ENCODE assay signal across 11 cellular contexts in genomic region chr2:127486247-127486912, GRCh38. TPM values are rescaled to one million over a fixed set of nuclear protein-coding genes. Genes with fewer than 3 reads are reported as not detected.
DNase-seq lines count a peak whose midpoint lies in the region; ATAC-seq and TF ChIP-seq lines count a peak whose summit lies in the region.
"Had no signal": no experiment of that assay in that cellular context is flagged by ENCODE, and none has a peak within 500 bp of the region (broad histone marks: within the 10 kb centered on the region; RNA-seq: fewer than 3 reads in every experiment).

No MANE protein-coding gene starts in this region.

- TF ChIP-seq CTCF in endothelial cell (IDR thresholded peaks at IDR 0.05; ENCODE audit: unreplicated experiment) (no peak), GM20000 (IDR thresholded peaks at IDR 0.05; ENCODE audit: extremely low read depth, missing control alignments) (no peak)

- peak overlapping the region; percentile 89 for H3K27ac Mint-ChIP-seq in activated T-cell treated with anti-CD3 and anti-CD28 coated beads, Interleukin-2, amount 50 U/mL, for 24 hours
- H3K27ac Mint-ChIP-seq in T-helper 17 cell: peak overlapping the region; percentile 90
- H3K27ac Mint-ChIP-seq in endothelial cell (ENCODE audit: unreplicated experiment): peak overlapping the region; percentile 32

- no peaks in the 10 kb centered on the region for H3K27me3 Mint-ChIP-seq in activated T-cell treated with anti-CD3 and anti-CD28 coated beads, Interleukin-2, amount 50 U/mL, for 24 hours
- H3K27me3 Mint-ChIP-seq in T-helper 17 cell (no peaks in the 10 kb centered on the region), endothelial cell (ENCODE audit: unreplicated experiment) (peaks cover 1% of the 10 kb centered on the region)
- H3K27me3 Mint-ChIP-seq: naive B cell had no signal

- peaks cover 90% of the 10 kb centered on the region for H3K36me3 Mint-ChIP-seq in activated T-cell treated with anti-CD3 and anti-CD28 coated beads, Interleukin-2, amount 50 U/mL, for 24 hours (ENCODE audit: low read depth)
- H3K36me3 Mint-ChIP-seq in T-helper 17 cell (ENCODE audit: low read depth): peaks cover 25% of the 10 kb centered on the region
- peaks cover 45% of the 10 kb centered on the region for H3K36me3 Mint-ChIP-seq in endothelial cell (ENCODE audit: low read depth, unreplicated experiment)

- no peaks in the 10 kb centered on the region for H3K9me3 Mint-ChIP-seq in activated T-cell treated with anti-CD3 and anti-CD28 coated beads, Interleukin-2, amount 50 U/mL, for 24 hours
- no peaks in the 10 kb centered on the region for H3K9me3 Mint-ChIP-seq in endothelial cell (ENCODE audit: unreplicated experiment)
- H3K9me3 Mint-ChIP-seq: naive B cell had no signal

- ATAC-seq in T-helper 17 cell (no peak), HG02938 (IDR thresholded peaks at IDR 0.05; ENCODE audit: unreplicated experiment) (no peak)
- ATAC-seq in stimulated activated naive CD8-positive, alpha-beta T cell treated with anti-CD3 and anti-CD28 coated beads, Interleukin-15, Interleukin-2, amounts not matched to agents 100 U/mL and 50 U/mL, for 24 hours: peak; percentile 47

- no peaks in the 10 kb centered on the region for H3K9me3 ChIP-seq in T-helper 17 cell (ENCODE audit: control insufficient read depth, low read length, poor library complexity, severe bottlenecking)

- DNase-seq in activated T-cell treated with anti-CD3 and anti-CD28 coated beads, Interleukin-2, amount 50 U/mL, for 24 hours: no peak
- no peak for DNase-seq in activated T-cell treated with anti-CD3 and anti-CD28 coated beads, Interleukin-2, amount 50 U/mL, for 48 hours
- no peak for DNase-seq in T-helper 17 cell
- DNase-seq in endothelial cell (ENCODE audit: low spot score): no peak
- DNase-seq in stimulated activated naive CD8-positive, alpha-beta T cell treated with anti-CD3 and anti-CD28 coated beads, Interleukin-15, Interleukin-2, amounts not matched to agents 100 U/mL and 50 U/mL, for 24 hours: no peak
- no peak for DNase-seq in GM20000 (ENCODE audit: low spot score)
- no peak for DNase-seq in NCI-H82 (lab: John Stamatoyannopoulos, UW)
- DNase-seq: naive B cell; NCI-H1930; stimulated activated CD4-positive, alpha-beta T cell treated with anti-CD3 and anti-CD28 coated beads, Interleukin-12 subunit alpha, Interleukin-12 subunit beta, amount 100 ng/mL, for 4 hours had no signal

- peaks cover 27% of the 10 kb centered on the region for H3K4me1 Mint-ChIP-seq in activated T-cell treated with anti-CD3 and anti-CD28 coated beads, Interleukin-2, amount 50 U/mL, for 24 hours (ENCODE audit: low read depth)
- peaks cover 25% of the 10 kb centered on the region for H3K4me1 Mint-ChIP-seq in T-helper 17 cell
- H3K4me1 Mint-ChIP-seq in endothelial cell (ENCODE audit: unreplicated experiment): no peaks in the 10 kb centered on the region

- no peak overlapping the region for H3K4me3 Mint-ChIP-seq in activated T-cell treated with anti-CD3 and anti-CD28 coated beads, Interleukin-2, amount 50 U/mL, for 24 hours
- peak overlapping the region; percentile 9 for H3K4me3 Mint-ChIP-seq in T-helper 17 cell
- peak overlapping the region; percentile 84 for H3K4me3 Mint-ChIP-seq in endothelial cell (ENCODE audit: unreplicated experiment)

RNA-seq across cellular contexts. Expression of gene IWS1, which starts 39.9 kb away (rescaled TPM):
- 10 to 100 TPM; 26.4 TPM for total RNA-seq in T-helper 17 cell
- 50.5 TPM for total RNA-seq in endothelial cell (ENCODE audit: unreplicated experiment)

RNA-seq across cellular contexts. Expression of gene MYO7B, which starts 49.1 kb away (rescaled TPM):
- total RNA-seq in T-helper 17 cell (under 1 TPM; 0.23 to 0.75 TPM), endothelial cell (ENCODE audit: unreplicated experiment) (0.90 TPM)

Comparison
In these comparisons a context has a peak if more than half of its experiments do, and no peak if none do; other contexts are left out.
1. H3K27ac Mint-ChIP-seq: peak in every context shown above with its lines; median percentile 90 in T-helper 17 cell; 89 in activated T-cell treated with anti-CD3 and anti-CD28 coated beads, Interleukin-2, amount 50 U/mL, for 24 hours; 32 in endothelial cell.